Comparison of ENCODE assay signal across 10 cellular contexts in genomic region chr2:239246723-239247122, GRCh38.
DNase-seq lines count a peak whose midpoint lies in the region; ATAC-seq, FAIRE-seq and TF ChIP-seq lines count a peak whose summit lies in the region.
"Had no signal": no experiment of that assay in that cellular context is flagged by ENCODE, and none has a peak within 500 bp of the region (broad histone marks: within the 10 kb centered on the region; RNA-seq: fewer than 3 reads in every experiment).

No MANE protein-coding gene starts in this region.

- no peak overlapping the region for H3K4me3 ChIP-seq in RWPE2 (ENCODE audit: severe bottlenecking)
- H3K4me3 ChIP-seq in keratinocyte (ENCODE audit: control insufficient read depth in 2 of 3, extremely low read depth in 1 of 3, insufficient read depth in 2 of 3, low read depth in 1 of 3, low read length in 3 of 3) = peak overlapping the region; percentile 2 to 63 (median 49)
- H3K4me3 ChIP-seq in transverse colon = peak overlapping the region in 2 of 4 donors; percentile 27 to 38
- no peak overlapping the region for H3K4me3 ChIP-seq in SJCRH30
- H3K4me3 ChIP-seq: heart left ventricle, SJSA1 had no signal

- H3K27ac ChIP-seq in RWPE2 (ENCODE audit: poor library complexity, severe bottlenecking) (no peak overlapping the region), keratinocyte (ENCODE audit: control insufficient read depth, insufficient read depth, low read length) (peak overlapping the region; percentile 81), transverse colon (peak overlapping the region; percentile 71 to 83 (median 73)), SJCRH30 (no peak overlapping the region)
- H3K27ac ChIP-seq: SJSA1 had no signal

- H3K4me3 Mint-ChIP-seq in activated naive CD8-positive, alpha-beta T cell treated with anti-CD3 and anti-CD28 coated beads, Interleukin-2, amount 50 U/mL, for 24 hours = peak overlapping the region; percentile 41
- no peak overlapping the region for H3K4me3 Mint-ChIP-seq in activated naive CD8-positive, alpha-beta T cell treated with anti-CD3 and anti-CD28 coated beads for 36 hours

- no peak for ATAC-seq in activated naive CD8-positive, alpha-beta T cell treated with anti-CD3 and anti-CD28 coated beads, Interleukin-2, amount 50 U/mL, for 24 hours
- peak; percentile 88 for ATAC-seq in RWPE2 (ENCODE audit: low read depth)

- no peaks in the 10 kb centered on the region for H3K4me1 ChIP-seq in RWPE2 (ENCODE audit: insufficient read depth, poor library complexity, severe bottlenecking)
- peaks cover 14% of the 10 kb centered on the region for H3K4me1 ChIP-seq in keratinocyte (ENCODE audit: control insufficient read depth, extremely low read depth, insufficient read depth, low read length)
- H3K4me1 ChIP-seq in transverse colon = peaks cover 5 to 62% (median 43%) of the 10 kb centered on the region in 4 donors
- H3K4me1 ChIP-seq in SJCRH30 = peaks cover 15% of the 10 kb centered on the region

- in situ Hi-C loops in transverse colon (cut with MboI; ENCODE audit: low pct_ligation_motif_present in 1 of 4, low pct_unique_long_range_greater_than_20kb in 1 of 4, low sequenced_read_pairs in 3 of 4) = no loop called here

- peak; percentile 43 for TF ChIP-seq POLR2A in transverse colon (IDR thresholded peaks at IDR 0.05)

- H3K9me3 Mint-ChIP-seq in activated naive CD8-positive, alpha-beta T cell treated with anti-CD3 and anti-CD28 coated beads, Interleukin-2, amount 50 U/mL, for 24 hours = no peaks in the 10 kb centered on the region
- peaks cover 2% of the 10 kb centered on the region for H3K9me3 Mint-ChIP-seq in activated naive CD8-positive, alpha-beta T cell treated with anti-CD3 and anti-CD28 coated beads for 36 hours

- WGBS in transverse colon (ENCODE audit: low coverage in 1 of 2), 2 donors = 60% methylated on average over 10 of the region's 11 CpGs; no CpG with 5 or more reads in 1 of the 2 donors

- H3K79me2 ChIP-seq in keratinocyte (ENCODE audit: control insufficient read depth, insufficient read depth, low read length) = no peaks in the 10 kb centered on the region

- no peak overlapping the region for H3K27ac Mint-ChIP-seq in activated naive CD8-positive, alpha-beta T cell treated with anti-CD3 and anti-CD28 coated beads, Interleukin-2, amount 50 U/mL, for 24 hours
- H3K27ac Mint-ChIP-seq in activated naive CD8-positive, alpha-beta T cell treated with anti-CD3 and anti-CD28 coated beads for 36 hours = no peak overlapping the region

- no peak for TF ChIP-seq EP300 in transverse colon (IDR thresholded peaks at IDR 0.05; ENCODE audit: low read depth)

- H3K9me1 ChIP-seq in keratinocyte (ENCODE audit: control insufficient read depth, extremely low read depth, insufficient read depth, low read length) = no peaks in the 10 kb centered on the region

- FAIRE-seq in keratinocyte (lab: Jason Lieb, UNC) = peak; percentile 74

- peak overlapping the region; percentile 84 for H3K9ac ChIP-seq in keratinocyte (ENCODE audit: control insufficient read depth, extremely low read depth, insufficient read depth, low read length)

- peaks cover 41% of the 10 kb centered on the region for H3K4me1 Mint-ChIP-seq in activated naive CD8-positive, alpha-beta T cell treated with anti-CD3 and anti-CD28 coated beads, Interleukin-2, amount 50 U/mL, for 24 hours
- H3K4me1 Mint-ChIP-seq in activated naive CD8-positive, alpha-beta T cell treated with anti-CD3 and anti-CD28 coated beads for 36 hours = peaks cover 42% of the 10 kb centered on the region

- dilution Hi-C loops in keratinocyte (cut with MboI; ENCODE audit: extremely low pct_ligation_motif_present, low sequenced_read_pairs) = no loop called here

- no peaks in the 10 kb centered on the region for H3K27me3 Mint-ChIP-seq in activated naive CD8-positive, alpha-beta T cell treated with anti-CD3 and anti-CD28 coated beads, Interleukin-2, amount 50 U/mL, for 24 hours
- no peaks in the 10 kb centered on the region for H3K27me3 Mint-ChIP-seq in activated naive CD8-positive, alpha-beta T cell treated with anti-CD3 and anti-CD28 coated beads for 36 hours

- intact Hi-C loops in transverse colon (cut with DNase I; ENCODE audit: low total_unique reads) = no loop called here

- DNase-seq in activated naive CD8-positive, alpha-beta T cell treated with anti-CD3 and anti-CD28 coated beads, Interleukin-2, amount 50 U/mL, for 24 hours = no peak
- no peak for DNase-seq in activated naive CD8-positive, alpha-beta T cell treated with anti-CD3 and anti-CD28 coated beads for 36 hours
- DNase-seq in RWPE2 (ENCODE audit: low spot score) (no peak), keratinocyte (ENCODE audit: low read depth, low spot score) (peak; percentile 19), transverse colon (peak; percentile 56), T-helper 2 cell (no peak), H4 (ENCODE audit: low spot score) (no peak), SJCRH30 (no peak)

- peaks cover 4% of the 10 kb centered on the region for H3K36me3 Mint-ChIP-seq in activated naive CD8-positive, alpha-beta T cell treated with anti-CD3 and anti-CD28 coated beads, Interleukin-2, amount 50 U/mL, for 24 hours (ENCODE audit: low read depth)
- peaks cover 6% of the 10 kb centered on the region for H3K36me3 Mint-ChIP-seq in activated naive CD8-positive, alpha-beta T cell treated with anti-CD3 and anti-CD28 coated beads for 36 hours

- H3K27me3 ChIP-seq in RWPE2 (ENCODE audit: insufficient read depth, poor library complexity, severe bottlenecking) (no peaks in the 10 kb centered on the region), keratinocyte (ENCODE audit: control insufficient read depth, extremely low read depth, insufficient read depth, low read length) (no peaks in the 10 kb centered on the region), transverse colon (no peaks in the 10 kb centered on the region), SJCRH30 (no peaks in the 10 kb centered on the region)
- H3K27me3 ChIP-seq: heart left ventricle, SJSA1 had no signal

- TF ChIP-seq CTCF in RWPE2 (IDR thresholded peaks at IDR 0.05; ENCODE audit: poor library complexity, severe bottlenecking) = no peak
- TF ChIP-seq CTCF in keratinocyte (optimal IDR thresholded peaks at IDR 0.05 in 1 of 3, IDR thresholded peaks at IDR 0.05 in 1 of 3, conservative IDR thresholded peaks at IDR 0.05 in 1 of 3; ENCODE audit: extremely low read depth in 1 of 3, insufficient read depth in 2 of 3, low read length in 3 of 3) = no peak
- TF ChIP-seq CTCF in transverse colon (IDR thresholded peaks at IDR 0.05) = no peak

- H3K4me2 ChIP-seq in keratinocyte (ENCODE audit: control insufficient read depth, extremely low read depth, insufficient read depth, low read depth, low read length) = peak overlapping the region; percentile 90

- H4K20me1 ChIP-seq in keratinocyte (ENCODE audit: control insufficient read depth, extremely low read depth, insufficient read depth, low read length) = no peaks in the 10 kb centered on the region

- no peaks in the 10 kb centered on the region for H3K36me3 ChIP-seq in RWPE2 (ENCODE audit: low read depth)
- H3K36me3 ChIP-seq in keratinocyte (ENCODE audit: control insufficient read depth in 2 of 2, extremely low read depth in 1 of 2, insufficient read depth in 2 of 2, low read length in 2 of 2) = no peaks in the 10 kb centered on the region
- H3K36me3 ChIP-seq in transverse colon = no peaks in the 10 kb centered on the region
- H3K36me3 ChIP-seq in SJCRH30 = no peaks in the 10 kb centered on the region
- H3K36me3 ChIP-seq: heart left ventricle, SJSA1 had no signal

- H2AFZ ChIP-seq in keratinocyte (ENCODE audit: control insufficient read depth, low read length) = peak overlapping the region; percentile 61

- no peaks in the 10 kb centered on the region for H3K9me3 ChIP-seq in RWPE2 (ENCODE audit: severe bottlenecking)
- H3K9me3 ChIP-seq in keratinocyte (ENCODE audit: control insufficient read depth, low read depth, low read length) = no peaks in the 10 kb centered on the region
- H3K9me3 ChIP-seq in transverse colon = no peaks in the 10 kb centered on the region
- no peaks in the 10 kb centered on the region for H3K9me3 ChIP-seq in SJCRH30 (replicated peaks)
- H3K9me3 ChIP-seq: heart left ventricle, SJSA1 had no signal

Comparison
In these comparisons a context has a peak if more than half of its experiments do, and no peak if none do; other contexts are left out.
1. DNase-seq: peak in keratinocyte (single experiment) and transverse colon (single experiment); none in activated naive CD8-positive, alpha-beta T cell treated with anti-CD3 and anti-CD28 coated beads, Interleukin-2, amount 50 U/mL, for 24 hours (single experiment), activated naive CD8-positive, alpha-beta T cell treated with anti-CD3 and anti-CD28 coated beads for 36 hours (single experiment), RWPE2 (single experiment), T-helper 2 cell (0 of 5), H4 (single experiment) and SJCRH30 (0 of 2).
2. H3K27ac ChIP-seq: peak in keratinocyte (single experiment) and transverse colon (4 of 4); none in RWPE2 (single experiment) and SJCRH30 (single experiment).
3. H3K4me3 ChIP-seq: peak in keratinocyte (3 of 3); none in RWPE2 (single experiment) and SJCRH30 (single experiment).